In the genomic region with DNA sequence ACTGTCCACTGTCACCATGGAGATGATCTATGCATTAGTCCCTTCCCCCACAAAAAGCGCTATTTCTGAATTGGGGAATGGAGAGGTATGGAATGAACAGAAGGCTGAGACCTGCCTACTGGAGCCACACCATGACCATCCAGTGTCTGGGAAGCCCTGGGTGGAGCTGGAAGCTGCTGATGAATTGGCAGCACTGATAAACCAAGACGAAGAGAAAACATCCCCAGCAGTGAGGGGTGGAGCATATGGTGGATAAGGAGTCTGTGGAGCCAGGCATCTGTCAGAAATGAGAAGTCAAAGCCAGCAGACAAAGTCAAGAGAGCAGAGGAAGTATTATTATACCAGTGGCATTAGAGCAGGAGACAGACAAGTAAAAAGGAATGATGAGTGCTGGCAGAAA, we compare ENCODE assay signal across 15 cellular contexts. TPM values are rescaled to one million over a fixed set of nuclear protein-coding genes. Genes with fewer than 3 reads are reported as not detected.
"Had no signal": no experiment of that assay in that cellular context is flagged by ENCODE, and none has a peak within 500 bp of the region (broad histone marks: within the 10 kb centered on the region; RNA-seq: fewer than 3 reads in every experiment).

No MANE protein-coding gene starts in this region.

- H3K4me3 ChIP-seq: colonic mucosa, psoas muscle, suprapubic skin had no signal

- FAIRE-seq: bronchial epithelial cell had no signal

- H3K9me3 ChIP-seq: colonic mucosa, psoas muscle had no signal

- DNase-seq: activated CD4-positive, alpha-beta memory T cell treated with anti-CD3 and anti-CD28 coated beads for 36 hours; activated effector memory CD4-positive, alpha-beta T cell treated with anti-CD3 and anti-CD28 coated beads, Interleukin-2, amount 50 U/mL, for 16 hours; activated T-cell treated with anti-CD3 and anti-CD28 coated beads, Interleukin-2, amount 50 U/mL, for 4 hours; colonic mucosa; psoas muscle; stimulated activated CD4-positive, alpha-beta T cell treated with anti-CD3 and anti-CD28 coated beads, Interleukin-2, amount 100 ng/mL, for 24 hours; stimulated activated naive CD4-positive, alpha-beta T cell; T-cell had no signal

- H3K4me1 ChIP-seq: colonic mucosa, psoas muscle had no signal

- ATAC-seq: activated CD4-positive, CD25-positive, alpha-beta regulatory T cell treated with anti-CD3 and anti-CD28 coated beads, Interleukin-2, amount 50 U/mL, for 24 hours; activated T-cell treated with anti-CD3 and anti-CD28 coated beads, Interleukin-2, amount 50 U/mL, for 4 hours; natural killer cell treated with Interleukin-12 subunit alpha and Interleukin-12 subunit beta and Interleukin-15 and Interleukin-18, amount 100 ng/mL, for 72 hours; psoas muscle; sciatic nerve; T-cell had no signal

- H3K27ac ChIP-seq: colonic mucosa, psoas muscle, suprapubic skin had no signal

- H3K27me3 ChIP-seq: colonic mucosa, suprapubic skin had no signal

- H3K36me3 ChIP-seq: colonic mucosa, suprapubic skin had no signal

RNA-seq across cellular contexts. Expression of gene CC2D2A, which starts 13.2 kb away (rescaled TPM):
- total RNA-seq: activated CD4-positive, alpha-beta memory T cell treated with anti-CD3 and anti-CD28 coated beads for 36 hours; natural killer cell treated with Interleukin-12 subunit alpha and Interleukin-12 subunit beta and Interleukin-15 and Interleukin-18, amount 100 ng/mL, for 72 hours had no signal

RNA-seq across cellular contexts. Expression of gene C1QTNF7, which starts 55.0 kb away (rescaled TPM):
- total RNA-seq: activated CD4-positive, alpha-beta memory T cell treated with anti-CD3 and anti-CD28 coated beads for 36 hours; activated T-cell treated with anti-CD3 and anti-CD28 coated beads, Interleukin-2, amount 50 U/mL, for 4 hours; bronchial epithelial cell; glomerular endothelial cell; natural killer cell treated with Interleukin-12 subunit alpha and Interleukin-12 subunit beta and Interleukin-15 and Interleukin-18, amount 100 ng/mL, for 72 hours; SK-MEL-5; T-cell had no signal
